1 cellular context compared by ENCODE assay signal in the genomic region with DNA sequence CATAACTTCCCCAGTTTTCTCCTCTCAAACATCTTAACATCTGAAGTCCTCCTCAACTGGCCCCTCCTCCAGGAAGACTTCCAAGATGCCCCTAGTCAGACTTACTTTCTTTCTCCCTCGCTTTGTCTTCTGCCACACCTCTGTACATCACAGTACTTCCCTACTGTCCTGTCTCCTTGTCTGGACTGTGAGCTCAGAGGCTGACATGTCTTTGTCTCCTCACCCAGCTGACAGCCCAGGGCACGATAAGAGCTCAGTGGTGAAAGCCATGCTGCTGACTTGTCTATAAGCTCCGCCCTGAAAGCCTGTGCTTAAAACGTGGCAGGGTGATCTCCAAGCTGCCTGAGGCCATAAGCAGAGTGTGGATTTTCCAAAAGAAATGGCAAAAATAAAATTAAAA.
TF ChIP-seq lines count a peak whose summit lies in the region.

No MANE protein-coding gene starts in this region.

TF ChIP-seq in IMR-90, 13 proteins besides CTCF, POLR2A, EP300 and RAD21 (continued from another document):
- TF ChIP-seq, protein P1, sequence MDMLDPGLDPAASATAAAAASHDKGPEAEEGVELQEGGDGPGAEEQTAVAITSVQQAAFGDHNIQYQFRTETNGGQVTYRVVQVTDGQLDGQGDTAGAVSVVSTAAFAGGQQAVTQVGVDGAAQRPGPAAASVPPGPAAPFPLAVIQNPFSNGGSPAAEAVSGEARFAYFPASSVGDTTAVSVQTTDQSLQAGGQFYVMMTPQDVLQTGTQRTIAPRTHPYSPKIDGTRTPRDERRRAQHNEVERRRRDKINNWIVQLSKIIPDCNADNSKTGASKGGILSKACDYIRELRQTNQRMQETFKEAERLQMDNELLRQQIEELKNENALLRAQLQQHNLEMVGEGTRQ (IDR thresholded peaks at IDR 0.05; ENCODE audit: low read depth, low read length): no peak
- TF ChIP-seq, protein P2, sequence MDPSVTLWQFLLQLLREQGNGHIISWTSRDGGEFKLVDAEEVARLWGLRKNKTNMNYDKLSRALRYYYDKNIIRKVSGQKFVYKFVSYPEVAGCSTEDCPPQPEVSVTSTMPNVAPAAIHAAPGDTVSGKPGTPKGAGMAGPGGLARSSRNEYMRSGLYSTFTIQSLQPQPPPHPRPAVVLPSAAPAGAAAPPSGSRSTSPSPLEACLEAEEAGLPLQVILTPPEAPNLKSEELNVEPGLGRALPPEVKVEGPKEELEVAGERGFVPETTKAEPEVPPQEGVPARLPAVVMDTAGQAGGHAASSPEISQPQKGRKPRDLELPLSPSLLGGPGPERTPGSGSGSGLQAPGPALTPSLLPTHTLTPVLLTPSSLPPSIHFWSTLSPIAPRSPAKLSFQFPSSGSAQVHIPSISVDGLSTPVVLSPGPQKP (IDR thresholded peaks at IDR 0.05; ENCODE audit: borderline replicate concordance, low read depth, low read length): no peak
- TF ChIP-seq BHLHE40 (IDR thresholded peaks at IDR 0.05; ENCODE audit: low read depth, low read length) (no peak), CHD1 (IDR thresholded peaks at IDR 0.05; ENCODE audit: low read depth, low read length) (no peak), FOS (IDR thresholded peaks at IDR 0.05; ENCODE audit: low read depth, low read length) (no peak), MXI1 (IDR thresholded peaks at IDR 0.05; ENCODE audit: borderline replicate concordance, low read depth, low read length) (peak; percentile 98), CEBPB (IDR thresholded peaks at IDR 0.05; ENCODE audit: low read depth, low read length) (no peak), RCOR1 (IDR thresholded peaks at IDR 0.05; ENCODE audit: insufficient replicate concordance, low read length) (peak; percentile 27)
